Comparison of ENCODE assay signal across 8 cellular contexts in the genomic region with DNA sequence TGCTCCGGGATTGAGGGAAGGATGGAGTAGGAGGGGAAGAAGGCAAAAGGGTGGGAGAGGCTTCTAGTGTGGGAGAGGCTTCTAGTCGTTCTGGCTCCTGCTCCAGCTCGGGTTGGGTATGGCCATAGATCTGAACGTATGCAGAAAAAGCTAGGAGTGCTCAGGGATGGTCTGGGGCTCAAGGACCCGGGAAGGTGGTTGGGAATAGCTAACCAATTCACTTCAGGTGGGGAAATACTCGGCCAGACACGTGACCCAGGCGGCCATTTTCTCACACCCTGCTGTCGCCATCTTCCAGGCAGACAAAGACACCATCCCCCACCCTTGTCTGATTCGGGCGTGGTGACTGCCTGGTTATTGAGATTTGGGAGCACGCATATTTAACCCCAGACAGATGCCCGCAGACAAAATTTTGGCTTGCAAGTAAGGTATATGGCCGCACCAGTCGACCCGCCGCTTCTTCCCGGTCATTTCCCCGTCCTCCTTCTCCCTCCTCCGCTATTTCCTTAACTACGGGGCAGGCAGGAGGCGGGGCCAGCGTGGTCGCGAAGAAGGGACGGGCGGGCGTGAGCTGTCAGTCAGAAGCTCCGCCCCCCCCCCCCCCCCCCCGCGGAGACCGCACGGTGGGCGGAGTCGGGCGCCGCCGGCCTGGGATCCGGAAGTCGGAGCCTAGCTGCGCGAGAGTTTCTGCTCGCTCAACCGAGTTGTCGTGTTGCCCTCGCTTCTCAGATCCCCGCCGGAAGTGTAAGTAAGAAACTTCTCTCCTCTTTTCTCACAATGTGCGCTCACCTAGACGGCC. TPM values are rescaled to one million over a fixed set of nuclear protein-coding genes. Genes with fewer than 3 reads are reported as not detected.
DNase-seq lines count a peak whose midpoint lies in the region; ATAC-seq, FAIRE-seq and TF ChIP-seq lines count a peak whose summit lies in the region.

A gene with protein sequence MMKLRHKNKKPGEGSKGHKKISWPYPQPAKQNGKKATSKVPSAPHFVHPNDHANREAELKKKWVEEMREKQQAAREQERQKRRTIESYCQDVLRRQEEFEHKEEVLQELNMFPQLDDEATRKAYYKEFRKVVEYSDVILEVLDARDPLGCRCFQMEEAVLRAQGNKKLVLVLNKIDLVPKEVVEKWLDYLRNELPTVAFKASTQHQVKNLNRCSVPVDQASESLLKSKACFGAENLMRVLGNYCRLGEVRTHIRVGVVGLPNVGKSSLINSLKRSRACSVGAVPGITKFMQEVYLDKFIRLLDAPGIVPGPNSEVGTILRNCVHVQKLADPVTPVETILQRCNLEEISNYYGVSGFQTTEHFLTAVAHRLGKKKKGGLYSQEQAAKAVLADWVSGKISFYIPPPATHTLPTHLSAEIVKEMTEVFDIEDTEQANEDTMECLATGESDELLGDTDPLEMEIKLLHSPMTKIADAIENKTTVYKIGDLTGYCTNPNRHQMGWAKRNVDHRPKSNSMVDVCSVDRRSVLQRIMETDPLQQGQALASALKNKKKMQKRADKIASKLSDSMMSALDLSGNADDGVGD (plus strand): TSS at position 661 of the 799 bp plus-strand sequence. CDS start 2,348 bp downstream, outside the sequence.

- ATAC-seq in HG02840 (IDR thresholded peaks at IDR 0.05; ENCODE audit: low FRiP score, unreplicated experiment) (peak; percentile 88), heart left ventricle (peak; percentile 90 to 97 (median 94))

- TF ChIP-seq CTCF in heart left ventricle (IDR thresholded peaks at IDR 0.05) (no peak), type B pancreatic cell (conservative IDR thresholded peaks at IDR 0.05) (no peak)

- peak within 1 kb of the TSS; percentile 97 for H3K9ac ChIP-seq in adipocyte (ENCODE audit: low read length)

- peak; percentile 63 for FAIRE-seq in GM12892 (lab: Jason Lieb, UNC)

- 1 to 43% (median 21%) methylated on average over 32 to 49 of the region's 50 CpGs for WGBS in heart left ventricle, 4 donors

- intact Hi-C loops in heart left ventricle (cut with DNase I) (loop anchor here in 5 of 10 donors (2.0 to 10.0 kb wide), 7 partner anchors 32 to 345 kb away; a partner anchor contains a TSS), posterior cingulate gyrus (cut with DNase I) (loop anchor here (2.0 kb wide), 1 partner anchor 279 kb away; no protein-coding TSS in a partner anchor)

- TF ChIP-seq POLR2A in GM12892 (IDR thresholded peaks at IDR 0.05; ENCODE audit: low read depth, low read length) (peak; percentile 76), heart left ventricle (IDR thresholded peaks at IDR 0.05) (peak in 1 of 2 donors; percentile 55)

- H3K4me3 ChIP-seq in adipocyte (ENCODE audit: low read length) (peak within 1 kb of the TSS; percentile 97), heart left ventricle (peak within 1 kb of the TSS; percentile 39 to 97 (median 72))

- H3K4me1 ChIP-seq in adipocyte (ENCODE audit: control insufficient read depth, insufficient read depth, low read length) (peaks cover 17% of the 10 kb centered on the region), heart left ventricle (peaks cover 0 to 18% (median 4%) of the 10 kb centered on the region in 12 donors)

- no peaks in the 10 kb centered on the region for H3K36me3 ChIP-seq in adipocyte (ENCODE audit: control insufficient read depth, insufficient read depth, low read length, severe bottlenecking)
- H3K36me3 ChIP-seq in heart left ventricle, result peaks cover 0 to 21% (median 0%) of the 10 kb centered on the region in 9 donors

- H3K27me3 Mint-ChIP-seq in type B pancreatic cell, result no peaks in the 10 kb centered on the region

- DNase-seq in GM12892 (ENCODE audit: insufficient read length), result peak; percentile 54
- peak; percentile 28 for DNase-seq in NCI-H1436 treated with DMSO at 0.1 percent for 48 hours (lab: John Stamatoyannopoulos, UW)
- peak; percentile 72 for DNase-seq in T follicular helper cell (ENCODE audit: low read depth)
- DNase-seq in adipocyte (ENCODE audit: low read depth), result peak; percentile 87
- peak; percentile 86 to 92 (median 89) for DNase-seq in heart left ventricle
- peak; percentile 70 to 98 (median 78) for DNase-seq in posterior cingulate gyrus
- DNase-seq in type B pancreatic cell (ENCODE audit: extremely low spot score, unreplicated experiment), result peak; percentile 80

- peak within 1 kb of the TSS; percentile 94 for H3K27ac Mint-ChIP-seq in type B pancreatic cell

- peak within 1 kb of the TSS; percentile 80 to 97 (median 84) for H3K27ac ChIP-seq in heart left ventricle

- peaks cover 12% of the 10 kb centered on the region for H3K9me3 Mint-ChIP-seq in type B pancreatic cell

- peaks cover 4% of the 10 kb centered on the region for H3K9me3 ChIP-seq in adipocyte (ENCODE audit: control insufficient read depth, low read length)
- H3K9me3 ChIP-seq in heart left ventricle, result peaks cover 0 to 5% (median 0%) of the 10 kb centered on the region in 12 donors

- H3K4me3 Mint-ChIP-seq in type B pancreatic cell, result peak within 1 kb of the TSS; percentile 95

- peaks cover 6% of the 10 kb centered on the region for H3K36me3 Mint-ChIP-seq in type B pancreatic cell

- H3K27me3 ChIP-seq in adipocyte (replicated peaks; ENCODE audit: control insufficient read depth, insufficient read depth, low read length) (no peaks in the 10 kb centered on the region), heart left ventricle (peaks cover 0 to 4% (median 0%) of the 10 kb centered on the region in 9 donors)

- peaks cover 13% of the 10 kb centered on the region for H3K4me1 Mint-ChIP-seq in type B pancreatic cell (ENCODE audit: unreplicated experiment)

RNA-seq across cellular contexts. Expression of the gene that starts here (rescaled TPM):
- 15.4 TPM for polyA plus RNA-seq in GM12892 (2012; ENCODE audit: missing spikeins)
- total RNA-seq in heart left ventricle (10 to 100 TPM; 27.1 to 44.2 (median 37.4) TPM), type B pancreatic cell (ENCODE audit: low replicate concordance) (34.9 and 42.2 TPM in 2 replicates)
- 10 to 100 TPM in 1 of 2 donors, 1 to 10 TPM in 1; 5.6 to 23.1 TPM for polyA plus RNA-seq in heart left ventricle

Comparison
In these comparisons a context has a peak if more than half of its experiments do, and no peak if none do; other contexts are left out.
1. Peak in every context shown above with its lines: DNase-seq, ATAC-seq, H3K4me3 ChIP-seq and H3K27ac ChIP-seq.
2. DNase-seq: peak in every context shown above with its lines; median percentile 89 in heart left ventricle; 87 in adipocyte; 80 in type B pancreatic cell; 78 in posterior cingulate gyrus; 72 in T follicular helper cell; 54 in GM12892; 28 in NCI-H1436 treated with DMSO at 0.1 percent for 48 hours.